ENCODE assay signal across 1 cellular context in genomic region chr6:31896856-31897611, GRCh38.
TF ChIP-seq lines count a peak whose summit lies in the region.

No MANE protein-coding gene starts in this region.

TF ChIP-seq in endothelial cell of umbilical vein, 7 proteins besides CTCF, POLR2A, EP300 and RAD21:
- TF ChIP-seq MYC (IDR thresholded peaks at IDR 0.05; ENCODE audit: low read depth, low read length) (no peak), EZH2 (IDR thresholded peaks at IDR 0.05; ENCODE audit: borderline replicate concordance, low read depth, low read length, severe bottlenecking) (no peak), JUN (IDR thresholded peaks at IDR 0.05; ENCODE audit: borderline replicate concordance, insufficient read depth, insufficient read length, low read depth) (no peak), GATA2 (IDR thresholded peaks at IDR 0.05; ENCODE audit: insufficient read depth, insufficient read length, low read depth, low read length) (no peak), MAX (IDR thresholded peaks at IDR 0.05; ENCODE audit: insufficient read depth, insufficient read length) (no peak), POLR2AphosphoS5 (IDR thresholded peaks at IDR 0.05; ENCODE audit: insufficient read depth, low read depth, low read length) (no peak)
